11 cellular contexts compared by ENCODE assay signal in the genomic region with DNA sequence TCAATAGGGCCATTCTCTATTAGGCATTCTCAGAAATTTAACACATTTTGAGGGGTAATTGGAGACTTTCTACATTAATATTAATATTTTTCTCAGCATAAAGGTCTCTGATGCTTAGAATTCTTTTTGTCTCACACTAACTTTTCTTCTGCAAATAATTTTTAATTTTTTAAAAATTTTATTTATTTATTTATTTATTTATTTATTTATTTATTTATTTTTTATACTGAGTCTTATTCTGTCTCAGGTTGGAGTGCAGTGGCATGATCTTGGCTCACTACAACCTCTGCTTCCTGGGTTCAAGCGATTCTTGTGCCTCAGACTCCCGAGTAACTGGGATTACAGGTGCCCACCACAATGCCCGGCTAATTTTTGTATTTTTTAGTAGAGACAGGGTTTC. TPM values are rescaled to one million over a fixed set of nuclear protein-coding genes. Genes with fewer than 3 reads are reported as not detected.
DNase-seq lines count a peak whose midpoint lies in the region; ATAC-seq, FAIRE-seq and TF ChIP-seq lines count a peak whose summit lies in the region.
"Not testable (repeated sequence)": the region's sequence is repeated elsewhere in the genome, so short reads cannot be mapped to it uniquely, and the experiment has no call there.
"Had no signal": no experiment of that assay in that cellular context is flagged by ENCODE, and none has a peak within 500 bp of the region (broad histone marks: within the 10 kb centered on the region; RNA-seq: fewer than 3 reads in every experiment).

No MANE protein-coding gene starts in this region.

- ATAC-seq in A549, WTC11: not testable (repeated sequence)

- not testable (repeated sequence) for H3K4me1 ChIP-seq in A549; HEK293 (ENCODE audit: control insufficient read depth, insufficient read depth, low read length)
- H3K4me1 ChIP-seq in subcutaneous abdominal adipose tissue (ENCODE audit: control insufficient read depth in 5 of 5, insufficient read depth in 5 of 5, low read length in 5 of 5): peaks cover 0 to 40% (median 6%) of the 10 kb centered on the region in 5 donors

- H3K27ac Mint-ChIP-seq in WTC11: not testable (repeated sequence)

- DNase-seq in A549 (ENCODE audit: low read depth in 1 of 2, low spot score in 1 of 2); WTC11 (ENCODE audit: low spot score): not testable (repeated sequence)

- not testable (repeated sequence) for H3K9ac ChIP-seq in subcutaneous abdominal adipose tissue (ENCODE audit: low read length in 5 of 5)

- TF ChIP-seq CTCF in A549 (IDR thresholded peaks at IDR 0.05); HEK293 (tag by site-specific recombination; IDR thresholded peaks at IDR 0.05); WTC11 (IDR thresholded peaks at IDR 0.05): not testable (repeated sequence)

- not testable (repeated sequence) for TF ChIP-seq POLR2A in A549 (IDR thresholded peaks at IDR 0.05; ENCODE audit: low read length)

- POLR2A ChIA-PET in A549 (lab: Yijun Ruan, JAX); HEK293 (lab: Yijun Ruan, JAX); WTC11 (lab: Charles Lee): not testable (repeated sequence)

- not testable (repeated sequence) for H3K36me3 ChIP-seq in HEK293 (ENCODE audit: control insufficient read depth in 2 of 2, insufficient read depth in 1 of 2, low read length in 2 of 2)
- peaks cover 0 to 27% (median 5%) of the 10 kb centered on the region in 5 donors for H3K36me3 ChIP-seq in subcutaneous abdominal adipose tissue (ENCODE audit: control insufficient read depth in 5 of 5, insufficient read depth in 5 of 5, low read length in 5 of 5)

- not testable (repeated sequence) for H3K27me3 ChIP-seq in subcutaneous abdominal adipose tissue (ENCODE audit: control insufficient read depth in 5 of 5, insufficient read depth in 4 of 5, low read length in 5 of 5)

- WGBS in A549 (ENCODE audit: missing lambda C conversion rate): 46% methylated on average over 3 of the region's 3 CpGs

- H3K4me1 Mint-ChIP-seq in WTC11: not testable (repeated sequence)

- not testable (repeated sequence) for H3K4me2 ChIP-seq in A549

- CTCF ChIA-PET in A549 (lab: Yijun Ruan, JAX): interaction anchor here (0.7 kb wide), 1 partner anchor 45 kb away, joined by 3 read pairs; no protein-coding TSS in a partner anchor
- CTCF ChIA-PET in HEK293 (lab: Yijun Ruan, JAX); WTC11 (lab: Charles Lee): not testable (repeated sequence)

- not testable (repeated sequence) for H3K27me3 Mint-ChIP-seq in WTC11 (ENCODE audit: low read depth)

- not testable (repeated sequence) for H3K9me3 ChIP-seq in A549; HEK293 (ENCODE audit: control insufficient read depth, insufficient read depth, low read depth, low read length); subcutaneous abdominal adipose tissue (ENCODE audit: control insufficient read depth in 5 of 5, low read length in 5 of 5)

- not testable (repeated sequence) for H3K27ac ChIP-seq in A549; HEK293 (ENCODE audit: extremely low read depth, low read depth, low read length)
- H3K27ac ChIP-seq in subcutaneous abdominal adipose tissue (ENCODE audit: low read depth, low read length): peak overlapping the region; percentile 28

- TF ChIP-seq RAD21 in A549 (conservative IDR thresholded peaks at IDR 0.05 in 1 of 2, IDR thresholded peaks at IDR 0.05 in 1 of 2): not testable (repeated sequence)

- not testable (repeated sequence) for H3K4me3 ChIP-seq in A549; HEK293 (ENCODE audit: low read depth, low read length); subcutaneous abdominal adipose tissue (ENCODE audit: low read depth in 1 of 5, low read length in 5 of 5)

- H3K4me3 Mint-ChIP-seq in WTC11: not testable (repeated sequence)

- TF ChIP-seq EP300 in A549 (IDR thresholded peaks at IDR 0.05): not testable (repeated sequence)

- H3K36me3 Mint-ChIP-seq in WTC11: not testable (repeated sequence)

- FAIRE-seq in A549 (lab: Jason Lieb, UNC): not testable (repeated sequence)

- H3K9me3 Mint-ChIP-seq in WTC11: not testable (repeated sequence)

TF ChIP-seq in A549, 52 proteins besides CTCF, POLR2A, EP300 and RAD21:
- peak; percentile 44 for TF ChIP-seq ZC3H11A (IDR thresholded peaks at IDR 0.05)

TF ChIP-seq in HEK293, 187 proteins besides CTCF, POLR2A, EP300 and RAD21 (continues in another document):
- peak; percentile 92 for TF ChIP-seq ZNF394 (tag by site-specific recombination; IDR thresholded peaks at IDR 0.05; ENCODE audit: borderline replicate concordance)
- TF ChIP-seq, protein P1, sequence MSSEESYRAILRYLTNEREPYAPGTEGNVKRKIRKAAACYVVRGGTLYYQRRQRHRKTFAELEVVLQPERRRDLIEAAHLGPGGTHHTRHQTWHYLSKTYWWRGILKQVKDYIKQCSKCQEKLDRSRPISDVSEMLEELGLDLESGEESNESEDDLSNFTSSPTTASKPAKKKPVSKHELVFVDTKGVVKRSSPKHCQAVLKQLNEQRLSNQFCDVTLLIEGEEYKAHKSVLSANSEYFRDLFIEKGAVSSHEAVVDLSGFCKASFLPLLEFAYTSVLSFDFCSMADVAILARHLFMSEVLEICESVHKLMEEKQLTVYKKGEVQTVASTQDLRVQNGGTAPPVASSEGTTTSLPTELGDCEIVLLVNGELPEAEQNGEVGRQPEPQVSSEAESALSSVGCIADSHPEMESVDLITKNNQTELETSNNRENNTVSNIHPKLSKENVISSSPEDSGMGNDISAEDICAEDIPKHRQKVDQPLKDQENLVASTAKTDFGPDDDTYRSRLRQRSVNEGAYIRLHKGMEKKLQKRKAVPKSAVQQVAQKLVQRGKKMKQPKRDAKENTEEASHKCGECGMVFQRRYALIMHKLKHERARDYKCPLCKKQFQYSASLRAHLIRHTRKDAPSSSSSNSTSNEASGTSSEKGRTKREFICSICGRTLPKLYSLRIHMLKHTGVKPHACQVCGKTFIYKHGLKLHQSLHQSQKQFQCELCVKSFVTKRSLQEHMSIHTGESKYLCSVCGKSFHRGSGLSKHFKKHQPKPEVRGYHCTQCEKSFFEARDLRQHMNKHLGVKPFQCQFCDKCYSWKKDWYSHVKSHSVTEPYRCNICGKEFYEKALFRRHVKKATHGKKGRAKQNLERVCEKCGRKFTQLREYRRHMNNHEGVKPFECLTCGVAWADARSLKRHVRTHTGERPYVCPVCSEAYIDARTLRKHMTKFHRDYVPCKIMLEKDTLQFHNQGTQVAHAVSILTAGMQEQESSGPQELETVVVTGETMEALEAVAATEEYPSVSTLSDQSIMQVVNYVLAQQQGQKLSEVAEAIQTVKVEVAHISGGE (tag by site-specific recombination; conservative IDR thresholded peaks at IDR 0.05; ENCODE audit: low read depth): peak; percentile 79
- peak; percentile 27 for TF ChIP-seq ZNF529 (tag by site-specific recombination; IDR thresholded peaks at IDR 0.05; ENCODE audit: insufficient replicate concordance)
- TF ChIP-seq ZNF426 (tag by site-specific recombination; IDR thresholded peaks at IDR 0.05): peak; percentile 87
- TF ChIP-seq ZNF664 (tag by site-specific recombination; IDR thresholded peaks at IDR 0.05): 0 out of 2 replicates have a peak, but pooled peaks have one; percentile 41
- peak; percentile 57 for TF ChIP-seq ZNF510 (tag by site-specific recombination; IDR thresholded peaks at IDR 0.05; ENCODE audit: insufficient replicate concordance)
- 0 out of 2 replicates have a peak, but pooled peaks have one; percentile 11 for TF ChIP-seq ZNF629 (tag by site-specific recombination; IDR thresholded peaks at IDR 0.05)

TF ChIP-seq in WTC11, 78 proteins besides CTCF, POLR2A, EP300 and RAD21:
- TF ChIP-seq HMGA2 (CRISPR knock-in tag; IDR thresholded peaks at IDR 0.05): 0 out of 2 replicates have a peak, but pooled peaks have one; percentile 8
TF ChIP-seq in WTC11: peak in this region for 1; not testable (repeated sequence) for 77.

RNA-seq across cellular contexts. Expression of a gene that starts 17.7 kb away (rescaled TPM):
- polyA plus RNA-seq in A549 (2011; rRNA removed): not detected in 2 replicates
- not detected in 2 replicates for polyA plus RNA-seq in A549 (2012; cell fraction: cytosol; rRNA removed)
- polyA plus RNA-seq in A549 (2012; cell fraction: nucleus; rRNA removed): not detected in 2 replicates
- polyA plus RNA-seq in A549 (2017; fragmentation: RNase III; extraction: RNeasy Plus Mini Kit Qiagen cat#74134 plus additional on column Dnase treatment): 0.01 TPM in 1 of 3 replicates, not detected in the others
- not detected in 2 replicates for polyA minus RNA-seq in A549 (2011; rRNA and poly(A)+ RNA removed)
- 0.05 TPM in 2 of 3 replicates, not detected in the other for total RNA-seq in WTC11 (2021)
- total RNA-seq: A172, A673, Caco-2, Calu3 had no signal
- polyA plus RNA-seq: AG04450, BJ, CD14-positive monocyte had no signal
